Comparison of ENCODE assay signal across 21 cellular contexts in genomic region chr20:3669710-3670367, GRCh38. TPM values are rescaled to one million over a fixed set of nuclear protein-coding genes. Genes with fewer than 3 reads are reported as not detected.
DNase-seq lines count a peak whose midpoint lies in the region; ATAC-seq, FAIRE-seq and TF ChIP-seq lines count a peak whose summit lies in the region.
"Had no signal": no experiment of that assay in that cellular context is flagged by ENCODE, and none has a peak within 500 bp of the region (broad histone marks: within the 10 kb centered on the region; RNA-seq: fewer than 3 reads in every experiment).

No MANE protein-coding gene starts in this region.

- no peaks in the 10 kb centered on the region for H3K9me3 ChIP-seq in BLaER1 treated with 17β-estradiol and CSF1 and Interleukin-3, amounts not matched to agents 10 nM and 100 nM (replicated peaks in 1 of 11)
- H3K9me3 ChIP-seq in astrocyte (ENCODE audit: insufficient read depth, low read depth, low read length) = no peaks in the 10 kb centered on the region
- no peaks in the 10 kb centered on the region for H3K9me3 ChIP-seq in osteoblast (ENCODE audit: low read depth, low read length)
- H3K9me3 ChIP-seq: BE2C had no signal

- H3K4me1 ChIP-seq in BLaER1 treated with 17β-estradiol and CSF1 and Interleukin-3, amounts not matched to agents 10 nM and 100 nM = peaks cover 45 to 78% (median 70%) of the 10 kb centered on the region in 10 experiments
- H3K4me1 ChIP-seq in astrocyte (ENCODE audit: insufficient read depth, low read length) = no peaks in the 10 kb centered on the region
- H3K4me1 ChIP-seq in osteoblast (ENCODE audit: insufficient read depth, low read length) = no peaks in the 10 kb centered on the region
- H3K4me1 ChIP-seq: BE2C had no signal

- H3K36me3 ChIP-seq in BLaER1 treated with 17β-estradiol and CSF1 and Interleukin-3, amounts not matched to agents 10 nM and 100 nM = no peaks in the 10 kb centered on the region
- H3K36me3 ChIP-seq in astrocyte (ENCODE audit: insufficient read depth, low read length) (no peaks in the 10 kb centered on the region), osteoblast (ENCODE audit: insufficient read depth, low read length) (no peaks in the 10 kb centered on the region)
- H3K36me3 ChIP-seq: BE2C had no signal

- CTCF ChIA-PET in RWPE1 (lab: Yijun Ruan, JAX) = interaction anchor here (0.6 to 1.2 kb wide), 2 partner anchors 41 to 67 kb away, joined by 4 to 8 read pairs; no protein-coding TSS in a partner anchor

- H2AFZ ChIP-seq in astrocyte (ENCODE audit: low read depth, low read length) (no peak overlapping the region), osteoblast (ENCODE audit: low read length) (no peak overlapping the region)
- H2AFZ ChIP-seq: GM23338 had no signal

- H3K4me3 Mint-ChIP-seq in astrocyte (ENCODE audit: unreplicated experiment) = peak overlapping the region; percentile 27
- H3K4me3 Mint-ChIP-seq: CD4-positive, alpha-beta memory T cell; GM23338 had no signal

- intact Hi-C loops in Right ventricle myocardium inferior (cut with DNase I) (no loop called here), left cardiac atrium (cut with DNase I) (loop anchor here (10.0 kb wide), 3 partner anchors 95 to 415 kb away; partner anchors contain the start of gene ADISSP (in 1 of the 2))

- H3K27ac Mint-ChIP-seq in astrocyte (ENCODE audit: unreplicated experiment) = no peak overlapping the region
- H3K27ac Mint-ChIP-seq: GM23338 had no signal

- H3K36me3 Mint-ChIP-seq in astrocyte (ENCODE audit: low read depth, unreplicated experiment) = no peaks in the 10 kb centered on the region
- H3K36me3 Mint-ChIP-seq: CD4-positive, alpha-beta memory T cell had no signal

- POLR2A ChIA-PET in RWPE1 (lab: Yijun Ruan, JAX; ENCODE audit: low non-redundant PET) = interaction anchor here (0.6 kb wide), 1 partner anchor 82 kb away, joined by 3 read pairs; no protein-coding TSS in a partner anchor

- TF ChIP-seq CTCF in astrocyte (IDR thresholded peaks at IDR 0.05; ENCODE audit: insufficient read depth, low read depth, low read length) (no peak), osteoblast (IDR thresholded peaks at IDR 0.05; ENCODE audit: extremely low read depth, low read depth, low read length) (no peak), RWPE1 (conservative IDR thresholded peaks at IDR 0.05; ENCODE audit: low read depth) (no peak)

- peak overlapping the region; percentile 86 to 100 (median 97) for H3K4me2 ChIP-seq in BLaER1 treated with 17β-estradiol and CSF1 and Interleukin-3, amounts not matched to agents 10 nM and 100 nM
- H3K4me2 ChIP-seq in astrocyte (ENCODE audit: low read length) = no peak overlapping the region
- H3K4me2 ChIP-seq in osteoblast (ENCODE audit: insufficient read depth, low read length) = no peak overlapping the region
- H3K4me2 ChIP-seq: GM23338 had no signal

- H3K9me3 Mint-ChIP-seq in astrocyte (ENCODE audit: unreplicated experiment) = no peaks in the 10 kb centered on the region

- H3K79me2 ChIP-seq in astrocyte (ENCODE audit: insufficient read depth, low read length) (no peaks in the 10 kb centered on the region), osteoblast (ENCODE audit: insufficient read depth, low read length) (no peaks in the 10 kb centered on the region)

- H3K9ac ChIP-seq in BLaER1 treated with 17β-estradiol and CSF1 and Interleukin-3, amounts not matched to agents 10 nM and 100 nM = peak overlapping the region in 3 of 11 experiments; percentile 59 to 60 (median 60); a peak in 5 of 22 replicates
- no peak overlapping the region for H3K9ac ChIP-seq in astrocyte (ENCODE audit: low read length)

- peak overlapping the region in 3 of 11 experiments; percentile 20 to 69 (median 57); a peak in 5 of 22 replicates for H3K27ac ChIP-seq in BLaER1 treated with 17β-estradiol and CSF1 and Interleukin-3, amounts not matched to agents 10 nM and 100 nM
- H3K27ac ChIP-seq in astrocyte (ENCODE audit: low read depth, low read length) (no peak overlapping the region), osteoblast (ENCODE audit: low read depth, low read length) (no peak overlapping the region), RWPE1 (no peak overlapping the region)
- H3K27ac ChIP-seq: SK-N-MC had no signal

- H4K20me1 ChIP-seq in BLaER1 treated with 17β-estradiol and CSF1 and Interleukin-3, amounts not matched to agents 10 nM and 100 nM = peaks cover 0 to 38% (median 14%) of the 10 kb centered on the region in 11 experiments; a peak in 16 of 22 replicates
- H4K20me1 ChIP-seq in astrocyte (ENCODE audit: insufficient read depth, low read length) = no peaks in the 10 kb centered on the region
- no peaks in the 10 kb centered on the region for H4K20me1 ChIP-seq in osteoblast (ENCODE audit: insufficient read depth, low read length)

- no peak for FAIRE-seq in astrocyte (lab: Jason Lieb, UNC)
- FAIRE-seq: A204.1 had no signal

- H3K4me1 Mint-ChIP-seq in astrocyte (ENCODE audit: low read depth, unreplicated experiment) = peaks cover 9% of the 10 kb centered on the region

- DNase-seq in Right ventricle myocardium inferior (ENCODE audit: missing footprints) (peak; percentile 40), left cardiac atrium (no peak), astrocyte (ENCODE audit: low read depth) (no peak), osteoblast (ENCODE audit: insufficient read length, low spot score, missing footprints) (peak; percentile 86), RWPE1 (ENCODE audit: low spot score) (no peak)
- DNase-seq in activated CD4-positive, alpha-beta T cell treated with anti-CD3 and anti-CD28 coated beads for 1 hour = no peak
- no peak for DNase-seq in stimulated activated CD4-positive, alpha-beta T cell treated with anti-CD3 and anti-CD28 coated beads, Interleukin-2, amount 100 ng/mL, for 24 hours
- DNase-seq: BE2C; CD4-positive, alpha-beta memory T cell; DMS153; GF-D8; KBM-7; NCI-H1417 treated with DMSO at 0.1 percent for 48 hours; NCI-H187 treated with DMSO at 0.1 percent for 48 hours; NCI-H2227 treated with DMSO at 0.1 percent for 48 hours had no signal

- no peak overlapping the region for H3K4me3 ChIP-seq in BLaER1 treated with 17β-estradiol and CSF1 and Interleukin-3, amounts not matched to agents 10 nM and 100 nM
- H3K4me3 ChIP-seq in astrocyte (ENCODE audit: insufficient read depth, low read depth, low read length) = no peak overlapping the region
- H3K4me3 ChIP-seq in osteoblast (ENCODE audit: insufficient read depth, low read length) = no peak overlapping the region
- H3K4me3 ChIP-seq: GM23338, SK-N-MC had no signal

- peaks cover 37% of the 10 kb centered on the region for H3K27me3 Mint-ChIP-seq in astrocyte (ENCODE audit: low read depth, unreplicated experiment)

- H3K27me3 ChIP-seq in BLaER1 treated with 17β-estradiol and CSF1 and Interleukin-3, amounts not matched to agents 10 nM and 100 nM = peaks cover 18 to 47% (median 29%) of the 10 kb centered on the region in 11 experiments; a peak in 21 of 22 replicates
- H3K27me3 ChIP-seq in astrocyte (ENCODE audit: insufficient read depth, low read length) (peaks cover 13% of the 10 kb centered on the region), osteoblast (ENCODE audit: insufficient read depth, low read length) (peaks cover 15% of the 10 kb centered on the region)

- ATAC-seq in Right ventricle myocardium inferior = no peak
- no peak for ATAC-seq in left cardiac atrium

RNA-seq across cellular contexts. Expression of gene GFRA4, which starts 6.6 kb away (rescaled TPM):
- total RNA-seq in Right ventricle myocardium inferior (not detected), left cardiac atrium (not detected), astrocyte (not detected in 2 replicates), osteoblast (not detected in 2 replicates)
- total RNA-seq: CD4-positive, alpha-beta memory T cell; Daoy; GM23338; PC-3 had no signal

RNA-seq across cellular contexts. Expression of gene ADAM33, which starts 12.0 kb away (rescaled TPM):
- total RNA-seq in Right ventricle myocardium inferior = 13.4 TPM
- total RNA-seq in left cardiac atrium = 10 to 100 TPM in 1 of 2 donors, 1 to 10 TPM in 1; 9.9 to 18.5 TPM
- total RNA-seq in astrocyte = 2.3 and 3.0 TPM in 2 replicates
- 3.5 and 11.2 TPM in 2 replicates for total RNA-seq in osteoblast
- total RNA-seq: CD4-positive, alpha-beta memory T cell; Daoy had no signal

RNA-seq across cellular contexts. Expression of gene SIGLEC1, which starts 42.6 kb away (rescaled TPM):
- total RNA-seq in Right ventricle myocardium inferior (9.5 TPM), left cardiac atrium (10 to 100 TPM; 12.4 to 23.9 TPM), astrocyte (not detected in 2 replicates), osteoblast (under 0.01 TPM in 1 of 2 replicates, not detected in the other)
- total RNA-seq: Daoy, GM23338, PC-3 had no signal

Comparison
In these comparisons a context has a peak if more than half of its experiments do, and no peak if none do; other contexts are left out.
1. DNase-seq: peak in Right ventricle myocardium inferior (single experiment) and osteoblast (single experiment); none in left cardiac atrium (single experiment), astrocyte (single experiment), activated CD4-positive, alpha-beta T cell treated with anti-CD3 and anti-CD28 coated beads for 1 hour (single experiment), RWPE1 (single experiment) and stimulated activated CD4-positive, alpha-beta T cell treated with anti-CD3 and anti-CD28 coated beads, Interleukin-2, amount 100 ng/mL, for 24 hours (0 of 2).
2. H3K4me2 ChIP-seq: peak in BLaER1 treated with 17β-estradiol and CSF1 and Interleukin-3, amounts not matched to agents 10 nM and 100 nM (11 of 11); none in astrocyte (single experiment) and osteoblast (single experiment).
3. RNA of gene SIGLEC1, which starts 42.6 kb away (total RNA-seq): 12.4 to 23.9 TPM in left cardiac atrium and 9.5 TPM in Right ventricle myocardium inferior (single experiment); not detected in astrocyte and under 0.01 TPM in osteoblast; every median in the first group is over 10 times any median in the second.